Comparison of ENCODE assay signal across 8 cellular contexts in the genomic region with DNA sequence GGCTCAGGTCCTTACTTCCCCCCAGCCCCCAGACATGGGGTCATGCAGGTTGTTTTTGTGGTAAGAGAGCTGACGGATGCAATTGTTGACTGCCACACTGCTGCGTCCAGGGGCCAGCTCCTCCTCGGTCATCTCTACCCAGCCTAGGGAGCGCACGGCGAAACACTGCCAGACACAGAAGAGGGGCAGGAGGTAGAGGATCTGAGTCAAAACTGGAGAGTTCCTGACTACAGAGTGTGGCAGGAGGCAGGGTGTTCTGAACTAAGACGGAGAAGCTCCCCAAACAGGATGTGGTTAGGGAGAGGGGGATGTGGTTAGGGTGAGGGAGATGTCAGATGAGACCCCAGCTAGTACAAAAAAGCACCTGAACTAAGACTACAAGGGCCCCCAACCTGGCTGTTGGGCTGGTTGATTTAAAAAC. TPM values are rescaled to one million over a fixed set of nuclear protein-coding genes. Genes with fewer than 3 reads are reported as not detected.
DNase-seq lines count a peak whose midpoint lies in the region; ATAC-seq and TF ChIP-seq lines count a peak whose summit lies in the region.

No MANE protein-coding gene starts in this region.

- ATAC-seq in GM21367 (IDR thresholded peaks at IDR 0.05; ENCODE audit: unreplicated experiment) (peak; percentile 92), natural killer cell (peak; percentile 71 to 82 (median 78))

- TF ChIP-seq CTCF in HL-60 (IDR thresholded peaks at IDR 0.05; ENCODE audit: insufficient read depth, low read length) (no peak), natural killer cell (IDR thresholded peaks at IDR 0.05) (no peak)

- no peaks in the 10 kb centered on the region for H3K27me3 ChIP-seq in HL-60 (ENCODE audit: insufficient read depth, poor library complexity, severe bottlenecking)

- intact Hi-C loops in natural killer cell (cut with micrococcal nuclease): loop anchor here (1.0 kb wide), 1 partner anchor 12 kb away; the partner anchor contains the start of gene SMPD1

- H3K9me3 Mint-ChIP-seq in natural killer cell: no peaks in the 10 kb centered on the region

- H3K27ac Mint-ChIP-seq in natural killer cell: peak overlapping the region; percentile 96 to 99

- DNase-seq in CD1c-positive myeloid dendritic cell (ENCODE audit: extremely low spot score) (peak; percentile 46), HL-60 (ENCODE audit: low read depth in 1 of 2, low spot score in 1 of 2) (peak; percentile 18 to 28), natural killer cell (peak; percentile 28), G401 (ENCODE audit: low spot score) (no peak), hypothalamus (lab: John Stamatoyannopoulos, UW) (no peak), NOMO-1 treated with dmso at 0.1 percent for 144 hours (lab: John Stamatoyannopoulos, UW; ENCODE audit: unreplicated experiment) (no peak)
- peak; percentile 80 for DNase-seq in activated CD8-positive, alpha-beta memory T cell treated with anti-CD3 and anti-CD28 coated beads for 24 hours

- peaks cover 44 to 60% of the 10 kb centered on the region in 2 donors for H3K4me1 Mint-ChIP-seq in natural killer cell

- H3K27ac ChIP-seq in HL-60 (replicated peaks): no peak overlapping the region

- peak overlapping the region; percentile 91 for H3K4me3 Mint-ChIP-seq in natural killer cell

- H3K36me3 Mint-ChIP-seq in natural killer cell: no peaks in the 10 kb centered on the region

- in situ Hi-C loops in G401 (cut with HindIII; ENCODE audit: low sequenced_read_pairs): loop anchor here (5.0 kb wide), 1 partner anchor 40 kb away; the partner anchor contains the start of gene HPX

- H3K4me3 ChIP-seq in HL-60 (replicated peaks; ENCODE audit: insufficient read depth, low read length): no peak overlapping the region

- no peaks in the 10 kb centered on the region for H3K27me3 Mint-ChIP-seq in natural killer cell (ENCODE audit: low read depth in 2 of 2)

RNA-seq across cellular contexts. Expression of gene SMPD1, which starts 12.3 kb away (rescaled TPM):
- 10 to 100 TPM; 52.7 to 63.3 (median 56.1) TPM for total RNA-seq in natural killer cell
- 7.3 and 14.1 TPM in 2 replicates for total RNA-seq in G401 (2014; rRNA removed; shearing (Covaris generic))

RNA-seq across cellular contexts. Expression of gene APBB1, which starts 16.3 kb away (rescaled TPM):
- total RNA-seq in natural killer cell: 10 to 100 TPM; 62.8 to 77.1 (median 67.5) TPM
- 41.4 and 44.6 TPM in 2 replicates for total RNA-seq in G401 (2014; rRNA removed; shearing (Covaris generic))

RNA-seq across cellular contexts. Expression of gene HPX, which starts 38.2 kb away (rescaled TPM):
- 1 to 10 TPM in 1 of 3 donors, under 1 TPM in 2; 0.35 to 1.5 (median 0.98) TPM for total RNA-seq in natural killer cell
- not detected in 2 replicates for total RNA-seq in G401 (2014; rRNA removed; shearing (Covaris generic))

Comparison
In these comparisons a context has a peak if more than half of its experiments do, and no peak if none do; other contexts are left out.
1. DNase-seq: peak in CD1c-positive myeloid dendritic cell (single experiment), HL-60 (2 of 2), activated CD8-positive, alpha-beta memory T cell treated with anti-CD3 and anti-CD28 coated beads for 24 hours (single experiment) and natural killer cell (single experiment); none in G401 (single experiment), hypothalamus (0 of 51) and NOMO-1 treated with dmso at 0.1 percent for 144 hours (single experiment).